Comparison of ENCODE assay signal across 12 cellular contexts in genomic region chr2:98484121-98484557, GRCh38. TPM values are rescaled to one million over a fixed set of nuclear protein-coding genes. Genes with fewer than 3 reads are reported as not detected.
DNase-seq lines count a peak whose midpoint lies in the region; ATAC-seq and TF ChIP-seq lines count a peak whose summit lies in the region.
"Had no signal": no experiment of that assay in that cellular context is flagged by ENCODE, and none has a peak within 500 bp of the region (broad histone marks: within the 10 kb centered on the region; RNA-seq: fewer than 3 reads in every experiment).

No MANE protein-coding gene starts in this region.

- intact Hi-C loops in head of caudate nucleus (cut with DNase I) = no loop called here

- H3K4me3 Mint-ChIP-seq in activated naive CD4-positive, alpha-beta T cell treated with anti-CD3 and anti-CD28 coated beads, Interleukin-2, amount 10 ng/mL, durations not matched to agents 7 days and 5 days = no peak overlapping the region
- H3K4me3 Mint-ChIP-seq in immature natural killer cell = peak overlapping the region; percentile 42 to 79 (median 55)
- H3K4me3 Mint-ChIP-seq in type B pancreatic cell = peak overlapping the region; percentile 48

- CTCF ChIA-PET in activated naive CD4-positive, alpha-beta T cell treated with anti-CD3 and anti-CD28 coated beads, Interleukin-2, amount 10 ng/mL, durations not matched to agents 7 days and 5 days (lab: Charles Lee) = interaction anchor here (0.6 to 1.0 kb wide), 2 partner anchors 19 to 65 kb away, joined by 3 to 4 read pairs; no protein-coding TSS in a partner anchor

- peak overlapping the region; percentile 75 for H3K27ac ChIP-seq in VCaP
- H3K27ac ChIP-seq: vagina had no signal

- H3K27me3 Mint-ChIP-seq in activated naive CD4-positive, alpha-beta T cell treated with anti-CD3 and anti-CD28 coated beads, Interleukin-2, amount 10 ng/mL, durations not matched to agents 7 days and 5 days = no peaks in the 10 kb centered on the region
- H3K27me3 Mint-ChIP-seq in immature natural killer cell (ENCODE audit: low read depth in 3 of 3) (peaks cover 2% of the 10 kb centered on the region in 3 donors), type B pancreatic cell (no peaks in the 10 kb centered on the region)

- DNase-seq in activated naive CD4-positive, alpha-beta T cell treated with anti-CD3 and anti-CD28 coated beads, Interleukin-2, amount 10 ng/mL, durations not matched to agents 7 days and 5 days = no peak
- no peak for DNase-seq in activated naive CD4-positive, alpha-beta T cell treated with Interleukin-2 at 50 U/mL for 16 hours
- DNase-seq in immature natural killer cell (no peak), type B pancreatic cell (ENCODE audit: extremely low spot score, unreplicated experiment) (no peak), head of caudate nucleus (no peak)
- DNase-seq: mesendoderm; NCI-H1417 treated with DMSO at 0.1 percent for 48 hours; stimulated activated CD8-positive, alpha-beta memory T cell treated with anti-CD3 and anti-CD28 coated beads, Interleukin-4, amount 100 ng/mL, for 48 hours had no signal

- TF ChIP-seq CTCF in VCaP (conservative IDR thresholded peaks at IDR 0.05) = no peak
- no peak for TF ChIP-seq CTCF in type B pancreatic cell (conservative IDR thresholded peaks at IDR 0.05)

- peaks cover 35% of the 10 kb centered on the region for H3K36me3 Mint-ChIP-seq in activated naive CD4-positive, alpha-beta T cell treated with anti-CD3 and anti-CD28 coated beads, Interleukin-2, amount 10 ng/mL, durations not matched to agents 7 days and 5 days
- no peaks in the 10 kb centered on the region for H3K36me3 Mint-ChIP-seq in immature natural killer cell
- no peaks in the 10 kb centered on the region for H3K36me3 Mint-ChIP-seq in type B pancreatic cell

- peaks cover 99% of the 10 kb centered on the region for H3K4me1 Mint-ChIP-seq in activated naive CD4-positive, alpha-beta T cell treated with anti-CD3 and anti-CD28 coated beads, Interleukin-2, amount 10 ng/mL, durations not matched to agents 7 days and 5 days
- H3K4me1 Mint-ChIP-seq in immature natural killer cell = peaks cover 97 to 100% of the 10 kb centered on the region in 2 donors
- peaks cover 49% of the 10 kb centered on the region for H3K4me1 Mint-ChIP-seq in type B pancreatic cell (ENCODE audit: unreplicated experiment)

- ATAC-seq in HG02610 (IDR thresholded peaks at IDR 0.05; ENCODE audit: unreplicated experiment) (no peak), HG02678 (IDR thresholded peaks at IDR 0.05; ENCODE audit: unreplicated experiment) (no peak)

- no peaks in the 10 kb centered on the region for H3K9me3 Mint-ChIP-seq in activated naive CD4-positive, alpha-beta T cell treated with anti-CD3 and anti-CD28 coated beads, Interleukin-2, amount 10 ng/mL, durations not matched to agents 7 days and 5 days
- H3K9me3 Mint-ChIP-seq in immature natural killer cell (no peaks in the 10 kb centered on the region), type B pancreatic cell (peaks cover 5% of the 10 kb centered on the region)

- H3K27ac Mint-ChIP-seq in activated naive CD4-positive, alpha-beta T cell treated with anti-CD3 and anti-CD28 coated beads, Interleukin-2, amount 10 ng/mL, durations not matched to agents 7 days and 5 days = peak overlapping the region; percentile 73
- H3K27ac Mint-ChIP-seq in immature natural killer cell = peak overlapping the region; percentile 77 to 94 (median 82)
- peak overlapping the region; percentile 89 for H3K27ac Mint-ChIP-seq in type B pancreatic cell

RNA-seq across cellular contexts. Expression of gene INPP4A, which starts 39.5 kb away (rescaled TPM):
- polyA plus RNA-seq in immature natural killer cell = 100 to 1,000 TPM in 1 of 3 donors, 10 to 100 TPM in 2; 34.1 to 101 (median 35.0) TPM
- total RNA-seq in type B pancreatic cell (ENCODE audit: low replicate concordance) = 29.5 and 37.6 TPM in 2 replicates
